ENCODE assay signal across 16 cellular contexts in the genomic region with DNA sequence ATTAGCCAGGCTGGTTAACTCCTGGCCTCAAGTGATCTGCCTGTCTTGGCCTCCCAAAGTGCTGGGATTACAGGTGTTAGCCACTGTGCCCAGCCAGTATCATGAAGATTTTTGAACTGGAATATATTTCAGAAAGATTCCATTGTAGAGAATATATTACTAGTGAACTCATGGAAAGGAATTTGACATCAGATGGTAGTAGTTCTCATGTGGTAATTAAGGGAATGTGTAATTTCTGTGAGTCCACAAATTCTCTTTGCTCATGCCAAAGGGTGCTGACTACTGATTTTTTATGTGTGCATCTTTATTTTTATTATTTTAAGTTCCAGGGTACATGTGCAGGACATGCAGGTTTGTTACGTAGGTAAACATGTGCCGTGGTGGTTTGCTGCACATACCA.
"Had no signal": no experiment of that assay in that cellular context is flagged by ENCODE, and none has a peak within 500 bp of the region (broad histone marks: within the 10 kb centered on the region; RNA-seq: fewer than 3 reads in every experiment).

No MANE protein-coding gene starts in this region.

- H3K4me1 ChIP-seq: adrenal gland, transverse colon, uterus had no signal

- H3K9me3 ChIP-seq: adrenal gland, transverse colon, uterus had no signal

- H3K27me3 ChIP-seq: adrenal gland, transverse colon, uterus had no signal

- DNase-seq: activated gamma-delta T cell treated with Interleukin-2 at 50 U/mL for 16 hours; activated T-cell treated with anti-CD3 and anti-CD28 coated beads, Interleukin-2, amount 50 U/mL, for 1 hour; adrenal gland; hippocampal formation; left ventricle myocardium superior; mammary epithelial cell; natural killer cell; stimulated activated CD4-positive, alpha-beta T cell treated with anti-CD3 and anti-CD28 coated beads, Interleukin-2, amount 100 ng/mL, for 48 hours; stimulated activated CD8-positive, alpha-beta memory T cell treated with anti-CD3 and anti-CD28 coated beads, Interleukin-4, amount 100 ng/mL, for 48 hours; stimulated activated naive B cell treated with anti-CD40 and anti-IgM and Interleukin-4, amounts not matched to agents 10 μg/mL and 1 μg/mL and 100 μg/mL, for 72 hours; T1000; transverse colon; uterus had no signal

- ATAC-seq: left ventricle myocardium superior; natural killer cell; stimulated activated naive B cell treated with anti-CD40 and anti-IgM and Interleukin-4, amounts not matched to agents 10 μg/mL and 1 μg/mL and 100 μg/mL, for 72 hours; WTC11 had no signal

- H3K4me3 ChIP-seq: adrenal gland, coronary artery, transverse colon, uterus had no signal

- H3K36me3 ChIP-seq: adrenal gland, transverse colon, uterus had no signal

- H3K27ac ChIP-seq: adrenal gland, coronary artery, epithelial cell of prostate, transverse colon, uterus had no signal
